ENCODE assay signal across 26 cellular contexts in the genomic region with DNA sequence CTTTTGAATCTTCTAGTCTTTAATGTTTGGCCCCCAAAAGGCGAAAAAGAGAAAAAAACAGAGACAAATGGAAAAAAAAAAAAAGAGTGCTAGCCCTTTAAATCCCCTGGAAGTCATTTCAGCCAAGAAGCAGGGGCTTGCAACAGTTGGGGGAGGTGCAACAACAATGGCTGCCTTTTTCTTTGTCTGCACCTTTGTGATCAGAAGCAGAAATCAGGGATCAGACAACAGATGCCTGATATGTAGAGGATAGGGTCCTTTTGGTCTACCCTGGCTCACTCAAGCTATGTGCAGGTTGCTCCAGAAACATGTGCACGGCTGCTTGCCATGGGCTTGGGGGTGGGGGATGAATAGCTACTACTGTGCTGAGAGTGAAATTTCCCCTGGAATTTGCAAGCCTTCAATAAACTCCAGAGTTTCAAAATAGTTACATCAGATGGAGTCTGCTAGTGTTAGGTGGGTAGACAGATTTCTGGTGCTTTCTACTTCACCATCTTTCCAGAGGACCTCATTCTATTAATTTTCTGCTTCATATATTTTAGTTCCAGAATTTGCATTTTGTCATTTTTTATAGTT.
DNase-seq lines count a peak whose midpoint lies in the region; TF ChIP-seq lines count a peak whose summit lies in the region.
"Had no signal": no experiment of that assay in that cellular context is flagged by ENCODE, and none has a peak within 500 bp of the region (broad histone marks: within the 10 kb centered on the region; RNA-seq: fewer than 3 reads in every experiment).

No MANE protein-coding gene starts in this region.

- H3K9me3 Mint-ChIP-seq in H9 (peaks cover 31 to 38% of the 10 kb centered on the region in 2 experiments), neural progenitor cell (peaks cover 33% of the 10 kb centered on the region)

- H3K4me1 ChIP-seq in H9 (ENCODE audit: insufficient read depth, low read length) (no peaks in the 10 kb centered on the region), neural progenitor cell (peaks cover 7% of the 10 kb centered on the region)
- H3K4me1 ChIP-seq: A549, HAP-1 had no signal

- no peak overlapping the region for H4K8ac ChIP-seq in H9 (replicated peaks; ENCODE audit: insufficient read length, low read depth, low read length)

- peaks cover 9% of the 10 kb centered on the region for H3K9me3 ChIP-seq in H9 (ENCODE audit: control insufficient read depth, low read depth, low read length)
- H3K9me3 ChIP-seq in neural progenitor cell (ENCODE audit: low read depth): peaks cover 21% of the 10 kb centered on the region
- H3K9me3 ChIP-seq: HAP-1 had no signal

- no peak overlapping the region for H3K56ac ChIP-seq in H9 (ENCODE audit: insufficient read length, low read depth, low read length)

- DNase-seq in H9 (peak; percentile 31), choroid plexus epithelial cell (ENCODE audit: low read depth) (peak; percentile 18), fibroblast of the conjunctiva (ENCODE audit: low read depth) (peak; percentile 52), neural progenitor cell (ENCODE audit: low spot score) (no peak), LoVo (ENCODE audit: low spot score) (no peak), midbrain (lab: John Stamatoyannopoulos, UW) (no peak), T-helper 9 cell (no peak)
- no peak for DNase-seq in activated CD4-positive, CD25-positive, alpha-beta regulatory T cell (lab: John Stamatoyannopoulos, UW)
- DNase-seq: CD8-positive, alpha-beta T cell; DMS 273 treated with DMSO at 0.1 percent for 48 hours; DMS79; EL; NCI-H1092; NCI-H1417 treated with DMSO at 0.1 percent for 48 hours; NCI-H187; NCI-H2081 treated with DMSO at 0.1 percent for 48 hours; NCI-H2171; NCI-H226; NCI-H510A; NCI-H69; RPMI8226; SHP77 had no signal

- H2BK12ac ChIP-seq in H9 (ENCODE audit: insufficient read length, low read depth, low read length): peak overlapping the region; percentile 51

- H3K14ac ChIP-seq in H9 (ENCODE audit: insufficient read depth, low read length): peak overlapping the region; percentile 74; the same call in 1 of the 2 replicates

- no peak overlapping the region for H3K4me2 ChIP-seq in H9 (ENCODE audit: insufficient read depth, insufficient read length, low read length)
- H3K4me2 ChIP-seq in neural progenitor cell: no peak overlapping the region
- H3K4me2 ChIP-seq: A549 had no signal

- no peak overlapping the region for H3K27ac ChIP-seq in H9 (ENCODE audit: insufficient read length, low read depth, low read length)
- H3K27ac ChIP-seq in neural progenitor cell: no peak overlapping the region
- H3K27ac ChIP-seq: A549, C4-2B had no signal

- H3K36me3 Mint-ChIP-seq in H9 (ENCODE audit: insufficient read depth in 1 of 3, low read depth in 3 of 3) (peaks cover 17 to 39% (median 19%) of the 10 kb centered on the region in 3 experiments), neural progenitor cell (peaks cover 4% of the 10 kb centered on the region)
- H3K36me3 Mint-ChIP-seq: CD8-positive, alpha-beta T cell had no signal

- H3K4me3 Mint-ChIP-seq in H9 (no peak overlapping the region), neural progenitor cell (no peak overlapping the region)
- H3K4me3 Mint-ChIP-seq: B cell; CD8-positive, alpha-beta T cell had no signal

- no peaks in the 10 kb centered on the region for H3K79me1 ChIP-seq in H9 (ENCODE audit: insufficient read depth, low read depth, low read length, poor library complexity, severe bottlenecking)

- no peak overlapping the region for H2BK120ac ChIP-seq in H9 (ENCODE audit: low read depth, low read length, poor library complexity, severe bottlenecking)

- H3K4ac ChIP-seq in H9 (ENCODE audit: low read depth, low read length): no peak overlapping the region

- no peak for TF ChIP-seq CTCF in H9 (conservative IDR thresholded peaks at IDR 0.05)
- no peak for TF ChIP-seq CTCF in choroid plexus epithelial cell (conservative IDR thresholded peaks at IDR 0.05; ENCODE audit: low read depth, low read length)
- no peak for TF ChIP-seq CTCF in neural progenitor cell (IDR thresholded peaks at IDR 0.05)

- H4K20me1 ChIP-seq in H9 (ENCODE audit: control insufficient read depth, insufficient read depth, insufficient read length) (no peaks in the 10 kb centered on the region), neural progenitor cell (ENCODE audit: low read depth) (no peaks in the 10 kb centered on the region)

- no peak overlapping the region for H2AK5ac ChIP-seq in H9 (ENCODE audit: insufficient read length, low read length)

- H2BK5ac ChIP-seq in H9 (ENCODE audit: insufficient read length, low read length): no peak overlapping the region

- H3K36me3 ChIP-seq in neural progenitor cell: peaks cover 7% of the 10 kb centered on the region
- H3K36me3 ChIP-seq: HAP-1 had no signal

- no peaks in the 10 kb centered on the region for H3K79me2 ChIP-seq in H9 (ENCODE audit: insufficient read depth, low read length)
- no peaks in the 10 kb centered on the region for H3K79me2 ChIP-seq in neural progenitor cell (ENCODE audit: low read depth)

- H3K23ac ChIP-seq in H9 (ENCODE audit: insufficient read length, low read depth, low read length): no peak overlapping the region

- no peak overlapping the region for H4K91ac ChIP-seq in H9 (ENCODE audit: insufficient read length, low read depth, low read length)

- no CpG with 5 or more reads among the region's 2 CpGs for WGBS in H9 (ENCODE audit: extremely low coverage, insufficient read length, low lambda C conversion rate)

- H3K4me1 Mint-ChIP-seq in H9 (peaks cover 7 to 9% of the 10 kb centered on the region in 2 experiments), neural progenitor cell (no peaks in the 10 kb centered on the region)
- H3K4me1 Mint-ChIP-seq: B cell had no signal

- peak overlapping the region; percentile 5 for H3T11ph ChIP-seq in H9 (ENCODE audit: low read length)

- H3K9ac ChIP-seq in H9 (ENCODE audit: extremely low read depth, insufficient read length, low read length) (no peak overlapping the region), neural progenitor cell (no peak overlapping the region)

- H2BK15ac ChIP-seq in H9 (ENCODE audit: low read depth, low read length): no peak overlapping the region

- H3K27me3 ChIP-seq in H9 (ENCODE audit: insufficient read depth, low read length): no peaks in the 10 kb centered on the region
- no peaks in the 10 kb centered on the region for H3K27me3 ChIP-seq in neural progenitor cell

- peak overlapping the region in 2 of 3 experiments; percentile 68 to 90; a peak in 1 of 7 replicates for H3K27ac Mint-ChIP-seq in H9
- H3K27ac Mint-ChIP-seq in neural progenitor cell: no peak overlapping the region
- H3K27ac Mint-ChIP-seq: B cell; CD8-positive, alpha-beta T cell had no signal

- H2AFZ ChIP-seq in H9 (ENCODE audit: low read length) (peak overlapping the region; percentile 91), neural progenitor cell (replicated peaks) (peak overlapping the region; percentile 70)

- no peaks in the 10 kb centered on the region for H3F3A ChIP-seq in neural progenitor cell (ENCODE audit: low read depth)

- H4K5ac ChIP-seq in H9 (ENCODE audit: insufficient read length, low read depth, low read length): no peak overlapping the region

- H3K4me3 ChIP-seq in choroid plexus epithelial cell (ENCODE audit: low read depth, low read length): no peak overlapping the region
- no peak overlapping the region for H3K4me3 ChIP-seq in neural progenitor cell
- H3K4me3 ChIP-seq: A549, HAP-1 had no signal

- peak overlapping the region; percentile 92 for H3K18ac ChIP-seq in H9 (ENCODE audit: insufficient read length, low read depth, low read length)

- H3K23me2 ChIP-seq in H9 (ENCODE audit: insufficient read length, low read depth, low read length, poor library complexity, severe bottlenecking): no peaks in the 10 kb centered on the region

- H3K27me3 Mint-ChIP-seq in H9 (ENCODE audit: low read depth) (peaks cover 1% of the 10 kb centered on the region), neural progenitor cell (ENCODE audit: insufficient read depth, low read depth) (peaks cover 2% of the 10 kb centered on the region)

- H2BK20ac ChIP-seq in H9 (ENCODE audit: low read depth, low read length, poor library complexity, severe bottlenecking): no peak overlapping the region

Comparison
In these comparisons a context has a peak if more than half of its experiments do, and no peak if none do; other contexts are left out.
1. DNase-seq: peak in H9 (single experiment), choroid plexus epithelial cell (single experiment) and fibroblast of the conjunctiva (single experiment); none in neural progenitor cell (single experiment), LoVo (single experiment), midbrain (single experiment), activated CD4-positive, CD25-positive, alpha-beta regulatory T cell (0 of 4) and T-helper 9 cell (single experiment).